23 cellular contexts compared by ENCODE assay signal in the genomic region with DNA sequence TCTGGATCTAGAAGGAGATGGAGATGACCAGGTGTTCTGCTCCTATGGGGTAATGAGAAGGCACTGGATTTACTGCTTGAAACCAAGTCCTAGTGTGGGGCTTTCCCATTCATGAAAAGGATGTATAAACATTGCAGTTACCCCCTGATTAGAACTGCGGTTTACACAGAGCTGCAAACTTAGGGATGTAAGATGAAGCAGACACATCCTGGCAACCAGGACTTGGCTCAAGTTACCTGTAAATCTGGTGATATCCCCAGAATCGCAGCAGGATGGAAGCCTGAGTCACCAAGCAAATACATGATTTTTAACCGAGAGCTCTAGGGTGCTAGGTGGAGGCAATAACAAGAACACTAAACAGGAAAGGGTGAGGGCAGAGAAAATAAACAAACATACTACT.
DNase-seq lines count a peak whose midpoint lies in the region; ATAC-seq, FAIRE-seq and TF ChIP-seq lines count a peak whose summit lies in the region.
"Had no signal": no experiment of that assay in that cellular context is flagged by ENCODE, and none has a peak within 500 bp of the region (broad histone marks: within the 10 kb centered on the region; RNA-seq: fewer than 3 reads in every experiment).

No MANE protein-coding gene starts in this region.

- TF ChIP-seq CTCF in OCI-LY3 (IDR thresholded peaks at IDR 0.05; ENCODE audit: low read depth, low read length) (no peak), bronchial epithelial cell (IDR thresholded peaks at IDR 0.05; ENCODE audit: insufficient read depth, low read length, severe bottlenecking) (no peak), right atrium auricular region (IDR thresholded peaks at IDR 0.05) (no peak)

- H3K36me3 ChIP-seq in OCI-LY3 (replicated peaks; ENCODE audit: low read depth, low read length) (no peaks in the 10 kb centered on the region), bronchial epithelial cell (ENCODE audit: control insufficient read depth, insufficient read depth, low read length) (no peaks in the 10 kb centered on the region), skeletal muscle satellite cell (ENCODE audit: insufficient read depth, low read length) (no peaks in the 10 kb centered on the region), right atrium auricular region (no peaks in the 10 kb centered on the region)

- H3K4me1 ChIP-seq in OCI-LY3 (ENCODE audit: low read length) = peaks cover 26% of the 10 kb centered on the region
- peaks cover 3% of the 10 kb centered on the region for H3K4me1 ChIP-seq in skeletal muscle satellite cell (ENCODE audit: control insufficient read depth, insufficient read depth, low read length)
- no peaks in the 10 kb centered on the region for H3K4me1 ChIP-seq in right atrium auricular region

- ATAC-seq in GM19467 (IDR thresholded peaks at IDR 0.05; ENCODE audit: unreplicated experiment) = no peak
- ATAC-seq: K562 had no signal

- H3K27me3 ChIP-seq in OCI-LY3 (ENCODE audit: low read depth, low read length) = no peaks in the 10 kb centered on the region
- no peaks in the 10 kb centered on the region for H3K27me3 ChIP-seq in bronchial epithelial cell (ENCODE audit: control insufficient read depth, insufficient read depth, low read length)
- no peaks in the 10 kb centered on the region for H3K27me3 ChIP-seq in skeletal muscle satellite cell (ENCODE audit: control insufficient read depth, insufficient read depth, low read length)
- H3K27me3 ChIP-seq in right atrium auricular region = no peaks in the 10 kb centered on the region

- H3K9me3 ChIP-seq in OCI-LY3 (ENCODE audit: insufficient read depth, low read length) (no peaks in the 10 kb centered on the region), skeletal muscle satellite cell (replicated peaks; ENCODE audit: low read length) (no peaks in the 10 kb centered on the region), right atrium auricular region (peaks cover 0 to 2% of the 10 kb centered on the region in 2 donors)

- no peak overlapping the region for H2AFZ ChIP-seq in OCI-LY3 (ENCODE audit: low read depth, low read length)

- FAIRE-seq in bronchial epithelial cell (lab: Jason Lieb, UNC) = no peak
- FAIRE-seq: K562 had no signal

- peak; percentile 21 for DNase-seq in DMS153 (lab: John Stamatoyannopoulos, UW)
- DNase-seq in DMS153 treated with DMSO at 0.1 percent for 48 hours (lab: John Stamatoyannopoulos, UW; ENCODE audit: unreplicated experiment) = no peak
- DNase-seq in bronchial epithelial cell (ENCODE audit: low read depth) = peak; percentile 70
- no peak for DNase-seq in kidney tubule cell (ENCODE audit: low spot score)
- DNase-seq in right atrium auricular region (ENCODE audit: low spot score) = no peak
- DNase-seq: activated B cell treated with CpG ODN at 0.5 μM for 24 hours; activated CD4-positive, alpha-beta memory T cell treated with anti-CD3 and anti-CD28 coated beads, Interleukin-2, amount 10 ng/mL, durations not matched to agents 7 days and 5 days; activated gamma-delta T cell; activated T-cell treated with anti-CD3 and anti-CD28 coated beads for 4 hours; endodermal cell; NCI-H1092 treated with DMSO at 0.1 percent for 48 hours; NCI-H2029 treated with DMSO at 0.1 percent for 48 hours; nucleus accumbens; retina; RPMI8226; stimulated activated CD8-positive, alpha-beta memory T cell treated with anti-CD3 and anti-CD28 coated beads, Interleukin-4, amount 100 ng/mL, for 48 hours; T-helper 9 cell had no signal

- no peaks in the 10 kb centered on the region for H4K20me1 ChIP-seq in OCI-LY3 (ENCODE audit: insufficient read depth, low read length)

- no peak overlapping the region for H3K9ac ChIP-seq in OCI-LY3 (ENCODE audit: low read length)
- H3K9ac ChIP-seq in skeletal muscle satellite cell (ENCODE audit: low read depth, low read length) = no peak overlapping the region

- H3K4me2 ChIP-seq in OCI-LY3 (ENCODE audit: low read length) (peak overlapping the region; percentile 48), skeletal muscle satellite cell (ENCODE audit: low read length) (peak overlapping the region; percentile 15)

- H3K4me3 ChIP-seq in OCI-LY3 (ENCODE audit: low read length) = peak overlapping the region; percentile 2; the same call in 1 of the 2 replicates
- H3K4me3 ChIP-seq in bronchial epithelial cell (ENCODE audit: low read depth, low read length) = no peak overlapping the region
- no peak overlapping the region for H3K4me3 ChIP-seq in skeletal muscle satellite cell (ENCODE audit: low read length)
- H3K4me3 ChIP-seq in right atrium auricular region = no peak overlapping the region
- H3K4me3 ChIP-seq: K562, lung had no signal

- H3K79me2 ChIP-seq in OCI-LY3 (ENCODE audit: low read length) = no peaks in the 10 kb centered on the region

- H3K27ac ChIP-seq in OCI-LY3 (ENCODE audit: low read length) (no peak overlapping the region), right atrium auricular region (no peak overlapping the region)
- H3K27ac ChIP-seq: 22Rv1 had no signal

Comparison
In these comparisons a context has a peak if more than half of its experiments do, and no peak if none do; other contexts are left out.
1. DNase-seq: peak in DMS153 (single experiment) and bronchial epithelial cell (single experiment); none in DMS153 treated with DMSO at 0.1 percent for 48 hours (single experiment), kidney tubule cell (single experiment) and right atrium auricular region (single experiment).